ENCODE assay signal across 9 cellular contexts in the genomic region with DNA sequence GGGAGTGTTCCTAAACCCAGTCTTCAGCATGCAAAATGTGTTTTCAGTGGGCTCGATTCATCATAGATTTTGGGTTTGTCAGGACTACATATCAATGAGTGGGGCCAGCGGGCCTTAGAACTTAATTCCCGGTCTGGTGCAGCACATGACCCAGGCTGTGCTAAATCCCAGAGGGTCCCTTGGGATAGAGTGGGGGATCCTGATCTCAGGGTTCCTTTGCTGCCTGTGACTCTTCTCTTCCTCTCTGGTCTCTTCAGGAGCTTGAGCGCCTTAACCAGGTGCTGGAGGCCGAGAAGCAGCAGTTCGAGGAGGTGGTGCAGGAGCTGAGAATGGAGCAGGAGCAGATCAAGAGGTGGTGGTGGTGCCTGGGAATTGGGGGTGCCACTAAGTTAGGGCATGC. TPM values are rescaled to one million over a fixed set of nuclear protein-coding genes. Genes with fewer than 3 reads are reported as not detected.
"Had no signal": no experiment of that assay in that cellular context is flagged by ENCODE, and none has a peak within 500 bp of the region (broad histone marks: within the 10 kb centered on the region; RNA-seq: fewer than 3 reads in every experiment).

No MANE protein-coding gene starts in this region.

- ATAC-seq: GM23338, HCT116, HepG2 had no signal

- DNase-seq: H7, HFFc6, KBM-7 had no signal

- H3K4me3 ChIP-seq: GM23338, HAP-1 had no signal

- FAIRE-seq: H1, HepG2 had no signal

RNA-seq across cellular contexts. Expression of gene PLEKHD1, which starts 37.5 kb away (rescaled TPM):
- total RNA-seq: HepG2, HT1080 had no signal

RNA-seq across cellular contexts. Expression of gene CCDC177, which starts 52.6 kb away (rescaled TPM):
- total RNA-seq: HepG2, HFFc6, HT1080 had no signal
